11 cellular contexts compared by ENCODE assay signal in the genomic region with DNA sequence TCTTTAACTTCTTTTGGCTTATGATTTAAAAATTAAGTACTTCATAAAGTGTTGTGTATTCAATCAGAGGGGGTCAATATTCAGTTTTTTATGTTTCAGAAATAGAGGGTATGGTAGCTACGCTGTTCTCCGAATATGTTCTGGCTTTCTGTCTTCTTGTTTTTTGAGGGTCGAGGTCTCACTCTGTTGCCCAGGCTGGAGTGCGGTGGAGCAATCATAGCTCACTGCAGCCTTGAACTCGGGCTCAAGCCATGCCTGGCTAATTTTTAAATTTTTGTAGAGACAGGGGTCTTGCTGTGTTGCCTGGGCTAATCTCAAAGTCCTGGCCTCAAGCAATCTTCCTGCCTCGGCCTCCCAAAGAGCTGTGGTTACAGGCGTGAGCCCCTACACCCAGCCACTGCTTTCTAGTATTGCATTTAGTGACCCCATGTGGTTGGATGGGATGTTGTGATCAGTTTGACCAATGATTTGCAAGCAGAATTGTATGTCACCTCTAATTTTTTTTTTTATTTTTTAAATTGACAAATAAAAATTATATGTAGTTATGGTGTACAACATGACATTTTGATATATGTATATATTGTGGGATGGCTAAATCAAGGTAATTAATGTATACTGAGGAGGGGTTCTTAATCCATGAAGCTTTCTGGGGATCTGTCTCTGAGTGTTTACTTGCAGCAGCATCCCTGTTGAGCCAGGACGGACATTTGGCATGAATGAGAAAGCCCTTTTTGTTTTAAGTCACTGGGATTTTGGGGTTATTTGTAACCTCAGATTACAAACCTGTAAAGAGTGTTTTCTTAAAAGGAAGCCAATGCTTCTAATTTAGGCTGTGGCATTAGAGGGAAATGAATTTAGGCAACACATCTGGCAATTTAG. TPM values are rescaled to one million over a fixed set of nuclear protein-coding genes. Genes with fewer than 3 reads are reported as not detected.
DNase-seq lines count a peak whose midpoint lies in the region; ATAC-seq and TF ChIP-seq lines count a peak whose summit lies in the region.
"Had no signal": no experiment of that assay in that cellular context is flagged by ENCODE, and none has a peak within 500 bp of the region (broad histone marks: within the 10 kb centered on the region; RNA-seq: fewer than 3 reads in every experiment).

No MANE protein-coding gene starts in this region.

- H3K36me3 ChIP-seq in Caco-2 (ENCODE audit: control insufficient read depth, insufficient read depth, low read length), result no peaks in the 10 kb centered on the region

- no peak overlapping the region for H3K27ac Mint-ChIP-seq in Caco-2 (ENCODE audit: unreplicated experiment)
- H3K27ac Mint-ChIP-seq in T-helper 17 cell, result no peak overlapping the region

- intact Hi-C loops in Caco-2 (cut with micrococcal nuclease; ENCODE audit: unreplicated experiment), result loop anchor here (1.0 kb wide), 1 partner anchor 38 kb away; the partner anchor contains the start of gene DEK

- no peaks in the 10 kb centered on the region for H3K36me3 Mint-ChIP-seq in Caco-2 (ENCODE audit: insufficient read depth, unreplicated experiment)
- H3K36me3 Mint-ChIP-seq in T-helper 17 cell (ENCODE audit: low read depth), result no peaks in the 10 kb centered on the region

- H3K27me3 ChIP-seq in Caco-2 (replicated peaks; ENCODE audit: control insufficient read depth, insufficient read depth, low read length) (no peaks in the 10 kb centered on the region), foreskin keratinocyte (no peaks in the 10 kb centered on the region)

- POLR2A ChIA-PET in Caco-2 (lab: Charles Lee), result no interaction called here

- no peak overlapping the region for H3K27ac ChIP-seq in foreskin keratinocyte

- ATAC-seq in GM19395 (IDR thresholded peaks at IDR 0.05; ENCODE audit: unreplicated experiment) (peak; percentile 61), foreskin keratinocyte (no peak), T-helper 17 cell (no peak), HG02973 (IDR thresholded peaks at IDR 0.05; ENCODE audit: unreplicated experiment) (no peak)

- no peaks in the 10 kb centered on the region for H3K9me3 Mint-ChIP-seq in Caco-2 (ENCODE audit: unreplicated experiment)

- H3K4me1 ChIP-seq in Caco-2 (no peaks in the 10 kb centered on the region), foreskin keratinocyte (peaks cover 10% of the 10 kb centered on the region)

- H3K9me3 ChIP-seq in Caco-2 (no peaks in the 10 kb centered on the region), T-helper 17 cell (ENCODE audit: control insufficient read depth, low read length, poor library complexity, severe bottlenecking) (no peaks in the 10 kb centered on the region)

- BruUV-seq in Caco-2 (replicated peaks; lab: Mats Ljungman, UMichigan), result no TSS peak

- H3K4me3 Mint-ChIP-seq in Caco-2 (ENCODE audit: unreplicated experiment), result no peak overlapping the region
- H3K4me3 Mint-ChIP-seq in T-helper 17 cell, result no peak overlapping the region

- no peaks in the 10 kb centered on the region for H3K27me3 Mint-ChIP-seq in Caco-2 (ENCODE audit: insufficient read depth, unreplicated experiment)
- H3K27me3 Mint-ChIP-seq in T-helper 17 cell, result no peaks in the 10 kb centered on the region

- peak in 1 of 2 experiments; percentile 18 for DNase-seq in Caco-2
- peak; percentile 35 for DNase-seq in OCI-M1 (lab: John Stamatoyannopoulos, UW)
- no peak for DNase-seq in foreskin keratinocyte
- no peak for DNase-seq in T-helper 17 cell
- DNase-seq in GF-D8 (lab: John Stamatoyannopoulos, UW), result no peak
- no peak for DNase-seq in ecto neural progenitor cell (ENCODE audit: low spot score)
- DNase-seq: DMS79, NCI-H1105, RPMI8226 had no signal

- CTCF ChIA-PET in Caco-2 (lab: Charles Lee), result no interaction called here

- H3K4me3 ChIP-seq in Caco-2 (ENCODE audit: low read depth, low read length), result no peak overlapping the region

- H3K4me1 Mint-ChIP-seq in Caco-2 (ENCODE audit: low read depth, unreplicated experiment) (no peaks in the 10 kb centered on the region), T-helper 17 cell (no peaks in the 10 kb centered on the region)

- TF ChIP-seq CTCF in Caco-2 (IDR thresholded peaks at IDR 0.05; ENCODE audit: insufficient read depth in 1 of 2, low read depth in 1 of 2, low read length in 1 of 2, severe bottlenecking in 1 of 2, unreplicated experiment in 1 of 2), result peak; percentile 21 to 33
- TF ChIP-seq CTCF in foreskin keratinocyte (conservative IDR thresholded peaks at IDR 0.05), result peak; percentile 26

RNA-seq across cellular contexts. Expression of gene DEK, which starts 38.5 kb away (rescaled TPM):
- total RNA-seq in Caco-2 (2022), result 170 and 171 TPM in 2 replicates
- 125 and 154 TPM in 2 replicates for total RNA-seq in foreskin keratinocyte
- polyA plus RNA-seq in foreskin keratinocyte, result 58.0 and 78.7 TPM in 2 replicates
- 10 to 100 TPM; 70.5 to 73.1 TPM for total RNA-seq in T-helper 17 cell
